8 cellular contexts compared by ENCODE assay signal in the genomic region with DNA sequence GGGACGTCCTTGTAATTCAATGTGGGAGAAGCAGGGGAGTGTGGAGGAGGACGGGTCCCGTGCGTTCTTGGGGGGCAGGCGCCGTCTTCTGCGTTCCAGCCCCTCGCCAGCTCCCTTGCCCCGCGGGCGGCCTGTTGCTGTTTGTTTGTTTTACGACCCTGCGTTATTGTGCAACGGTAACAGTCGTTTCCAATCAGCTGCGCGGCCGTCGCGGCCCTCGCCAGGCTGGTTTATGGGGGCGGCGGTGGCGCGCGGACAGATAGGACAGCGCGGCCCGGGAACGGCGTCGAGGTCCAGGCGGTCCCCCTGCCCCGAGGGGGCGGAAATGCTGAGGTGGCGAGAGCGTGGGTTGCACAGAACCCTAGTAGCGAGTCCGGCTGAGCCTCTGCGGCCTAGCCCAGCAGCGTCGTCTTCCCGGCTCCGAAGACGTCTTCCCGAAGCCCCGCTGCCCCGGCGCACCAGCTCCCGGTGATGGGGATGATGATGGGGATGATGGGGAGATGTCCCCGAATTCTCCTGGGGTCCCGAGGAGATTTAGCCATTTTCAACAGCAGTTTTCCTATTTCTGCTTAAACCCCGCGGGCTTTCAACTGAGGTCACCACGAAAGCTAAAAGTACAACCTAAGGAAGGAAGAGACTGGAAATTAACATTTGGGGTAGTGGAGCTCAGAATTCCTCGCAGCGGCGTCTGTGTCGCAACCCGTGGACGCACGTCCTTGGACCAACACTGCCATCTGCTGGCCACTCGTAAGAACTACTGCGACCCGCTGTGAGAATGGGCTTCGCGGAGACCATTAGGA. TPM values are rescaled to one million over a fixed set of nuclear protein-coding genes. Genes with fewer than 3 reads are reported as not detected.
DNase-seq lines count a peak whose midpoint lies in the region; ATAC-seq lines count a peak whose summit lies in the region.

No MANE protein-coding gene starts in this region.

- DNase-seq in NCI-H524 (lab: John Stamatoyannopoulos, UW) (peak; percentile 42 to 72), NCI-H524 treated with DMSO at 0.1 percent for 48 hours (lab: John Stamatoyannopoulos, UW) (no peak), NCI-H2227 (lab: John Stamatoyannopoulos, UW; ENCODE audit: unreplicated experiment) (peak; percentile 74), dedifferentiated amniotic fluid mesenchymal stem cell (ENCODE audit: extremely low spot score) (peak; percentile 81), left lobe of liver (ENCODE audit: low spot score) (peak; percentile 80)
- peak; percentile 83 for DNase-seq in activated CD4-positive, alpha-beta T cell treated with anti-CD3 and anti-CD28 coated beads for 36 hours
- DNase-seq in stimulated activated CD4-positive, alpha-beta T cell treated with anti-CD3 and anti-CD28 coated beads, Interleukin-2, amount 100 ng/mL, for 24 hours: peak; percentile 75 to 76

- ATAC-seq in HG03025 (IDR thresholded peaks at IDR 0.05; ENCODE audit: low FRiP score, unreplicated experiment) (peak; percentile 50), left lobe of liver (peak; percentile 74)
- ATAC-seq in activated CD4-positive, alpha-beta T cell treated with anti-CD3 and anti-CD28 coated beads for 36 hours: peak; percentile 10

- peaks cover 17% of the 10 kb centered on the region for H3K4me1 Mint-ChIP-seq in activated CD4-positive, alpha-beta T cell treated with anti-CD3 and anti-CD28 coated beads for 36 hours

- no peaks in the 10 kb centered on the region for H3K36me3 Mint-ChIP-seq in activated CD4-positive, alpha-beta T cell treated with anti-CD3 and anti-CD28 coated beads for 36 hours (ENCODE audit: low read depth)

- H3K27me3 Mint-ChIP-seq in activated CD4-positive, alpha-beta T cell treated with anti-CD3 and anti-CD28 coated beads for 36 hours: peaks cover 43% of the 10 kb centered on the region

- CTCF ChIA-PET in activated CD4-positive, alpha-beta T cell treated with anti-CD3 and anti-CD28 coated beads for 36 hours (lab: Charles Lee): interaction anchor here (0.5 to 5.1 kb wide), 60 partner anchors 8 to 1858 kb away, joined by 3 to 66 read pairs (median 4); partner anchors contain the start of gene CLOCK

- H3K4me3 Mint-ChIP-seq in activated CD4-positive, alpha-beta T cell treated with anti-CD3 and anti-CD28 coated beads for 36 hours: peak overlapping the region; percentile 60

- intact Hi-C loops in activated CD4-positive, alpha-beta T cell treated with anti-CD3 and anti-CD28 coated beads for 36 hours (cut with DNase I, micrococcal nuclease): loop anchor here (1.0 to 10.0 kb wide), 16 partner anchors 303 to 1858 kb away; partner anchors contain the start of gene LNX1 (in 1 of the 2)

- no peaks in the 10 kb centered on the region for H3K9me3 Mint-ChIP-seq in activated CD4-positive, alpha-beta T cell treated with anti-CD3 and anti-CD28 coated beads for 36 hours (ENCODE audit: low read depth)

- H3K27ac Mint-ChIP-seq in activated CD4-positive, alpha-beta T cell treated with anti-CD3 and anti-CD28 coated beads for 36 hours: no peak overlapping the region

- POLR2A ChIA-PET in activated CD4-positive, alpha-beta T cell treated with anti-CD3 and anti-CD28 coated beads for 36 hours (lab: Charles Lee): interaction anchor here (0.6 kb wide), 1 partner anchor 11 kb away, joined by 3 read pairs; no protein-coding TSS in a partner anchor

RNA-seq across cellular contexts. Expression of gene PDGFRA, which starts 4.8 kb away (rescaled TPM):
- not detected for total RNA-seq in activated CD4-positive, alpha-beta T cell treated with anti-CD3 and anti-CD28 coated beads for 36 hours
- total RNA-seq in left lobe of liver: 15.5 TPM

Comparison
In these comparisons a context has a peak if more than half of its experiments do, and no peak if none do; other contexts are left out.
1. ATAC-seq: peak in every context shown above with its lines; median percentile 74 in left lobe of liver; 50 in HG03025; 10 in activated CD4-positive, alpha-beta T cell treated with anti-CD3 and anti-CD28 coated beads for 36 hours.
2. RNA of gene PDGFRA, which starts 4.8 kb away (total RNA-seq): 15.5 TPM in left lobe of liver (single experiment); not detected in activated CD4-positive, alpha-beta T cell treated with anti-CD3 and anti-CD28 coated beads for 36 hours; every median in the first group is over 10 times any median in the second.